In the genomic region with DNA sequence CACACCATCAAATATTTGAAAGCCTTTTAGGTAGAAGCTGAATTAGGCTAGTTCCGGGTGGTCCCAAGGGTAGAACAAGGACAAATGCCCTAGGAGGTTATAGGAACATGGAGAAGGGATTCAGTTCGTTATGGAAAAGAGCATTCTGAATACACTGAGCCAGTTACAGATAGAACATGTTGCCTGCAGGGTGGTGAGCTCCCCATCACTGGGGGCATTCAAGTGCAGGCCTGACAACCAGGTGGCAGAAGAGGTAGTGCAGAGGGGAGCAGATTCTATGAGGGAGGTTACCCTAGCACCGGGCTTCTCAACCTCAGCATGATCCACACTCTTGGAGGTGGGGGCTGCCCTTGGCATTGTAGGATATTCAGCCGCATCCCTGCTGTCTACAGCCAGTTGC, we compare ENCODE assay signal across 1 cellular context.
TF ChIP-seq lines count a peak whose summit lies in the region.

No MANE protein-coding gene starts in this region.

TF ChIP-seq in WTC11, 78 proteins besides CTCF, POLR2A, EP300 and RAD21 (continued from another document):
- TF ChIP-seq, protein P1, sequence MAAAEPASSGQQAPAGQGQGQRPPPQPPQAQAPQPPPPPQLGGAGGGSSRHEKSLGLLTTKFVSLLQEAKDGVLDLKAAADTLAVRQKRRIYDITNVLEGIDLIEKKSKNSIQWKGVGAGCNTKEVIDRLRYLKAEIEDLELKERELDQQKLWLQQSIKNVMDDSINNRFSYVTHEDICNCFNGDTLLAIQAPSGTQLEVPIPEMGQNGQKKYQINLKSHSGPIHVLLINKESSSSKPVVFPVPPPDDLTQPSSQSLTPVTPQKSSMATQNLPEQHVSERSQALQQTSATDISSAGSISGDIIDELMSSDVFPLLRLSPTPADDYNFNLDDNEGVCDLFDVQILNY (CRISPR knock-in tag; IDR thresholded peaks at IDR 0.05), result no peak
- 0 out of 2 replicates have a peak, but pooled peaks have one; percentile 36 for TF ChIP-seq GTF2I (CRISPR knock-in tag; conservative IDR thresholded peaks at IDR 0.05)
